ENCODE assay signal across 8 cellular contexts in the genomic region with DNA sequence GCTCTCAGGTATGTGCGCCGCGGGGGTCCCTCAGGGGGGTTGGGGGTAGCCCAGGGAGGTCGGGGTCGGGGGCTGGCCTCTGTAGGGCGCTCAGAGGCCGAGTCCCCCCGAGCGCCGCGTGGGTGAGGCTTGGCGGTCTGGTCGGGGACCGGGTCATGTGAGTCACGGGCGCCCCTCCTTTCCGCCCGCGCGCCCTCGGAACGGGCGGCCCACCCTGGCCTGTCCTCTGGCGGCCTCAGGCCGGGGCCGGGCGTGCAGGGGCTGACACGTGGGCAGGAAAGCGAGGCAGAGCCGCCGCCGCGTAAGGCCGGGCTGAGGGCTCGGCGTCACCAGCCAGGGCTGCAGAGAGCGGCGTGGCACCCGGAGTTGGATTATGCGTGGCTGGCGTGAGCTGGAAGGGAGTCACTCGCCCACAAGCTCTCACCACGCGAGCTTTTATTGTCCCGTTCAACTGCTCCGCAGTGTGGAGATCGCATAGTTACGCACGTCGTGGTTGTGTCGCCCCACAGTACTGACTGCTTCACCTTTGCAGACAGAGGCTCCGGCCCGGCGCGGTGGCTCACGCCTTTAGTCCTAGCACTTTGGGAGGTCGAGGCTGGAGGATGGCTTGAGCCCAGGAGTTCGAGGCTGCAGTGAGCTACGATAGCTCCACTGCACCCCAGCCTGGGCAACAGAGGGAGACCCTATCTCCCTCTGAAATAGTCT. TPM values are rescaled to one million over a fixed set of nuclear protein-coding genes. Genes with fewer than 3 reads are reported as not detected.
A peak's percentile ranks its signal among the peaks of the same experiment; 100 is the strongest.
DNase-seq lines count a peak whose midpoint lies in the region; ATAC-seq, FAIRE-seq and TF ChIP-seq lines count a peak whose summit lies in the region.

No MANE protein-coding gene starts in this region.

- peaks cover 20% of the 10 kb centered on the region for H3K4me1 Mint-ChIP-seq in astrocyte (ENCODE audit: low read depth, unreplicated experiment)

- DNase-seq in GDM1 (lab: John Stamatoyannopoulos, UW) = peak; percentile 82
- DNase-seq in T-helper 9 cell = peak; percentile 63
- DNase-seq in astrocyte (ENCODE audit: low read depth) = peak; percentile 81
- DNase-seq in hypothalamus (lab: John Stamatoyannopoulos, UW) = peak in 49 of 51 donors; percentile 13 to 95 (median 73)
- peak; percentile 90 for DNase-seq in sigmoid colon
- no peak for DNase-seq in 8988T

- H3K4me3 ChIP-seq in KMS-11 (IDR thresholded peaks at IDR 0.05; ENCODE audit: insufficient read depth, low read depth, low read length) = no peak overlapping the region
- peak overlapping the region; percentile 73 for H3K4me3 ChIP-seq in astrocyte (ENCODE audit: insufficient read depth, low read depth, low read length)
- H3K4me3 ChIP-seq in sigmoid colon = peak overlapping the region; percentile 67 to 91 (median 78)

- H4K20me1 ChIP-seq in KMS-11 (ENCODE audit: insufficient read depth) (0 out of 2 replicates have a peak, but pooled peaks cover 7% of the 10 kb centered on the region), astrocyte (ENCODE audit: insufficient read depth, low read length) (peaks cover 34% of the 10 kb centered on the region)

- no peak for TF ChIP-seq CTCF in KMS-11 (conservative IDR thresholded peaks at IDR 0.05; ENCODE audit: low read depth, low read length)
- no peak for TF ChIP-seq CTCF in astrocyte (IDR thresholded peaks at IDR 0.05; ENCODE audit: insufficient read depth, low read depth, low read length)
- TF ChIP-seq CTCF in sigmoid colon (IDR thresholded peaks at IDR 0.05) = no peak

- intact Hi-C loops in sigmoid colon (cut with DNase I) = loop anchor here (10.0 kb wide), 1 partner anchor 411 kb away; no protein-coding TSS in a partner anchor

- H3K9me3 ChIP-seq in astrocyte (ENCODE audit: insufficient read depth, low read depth, low read length) (no peaks in the 10 kb centered on the region), sigmoid colon (no peaks in the 10 kb centered on the region)

- H3K4me3 Mint-ChIP-seq in astrocyte (ENCODE audit: unreplicated experiment) = peak overlapping the region; percentile 87

- 0 to 1% methylated on average over 59 of the region's 59 CpGs for WGBS in sigmoid colon, 2 donors

- no peak for TF ChIP-seq POLR2A in sigmoid colon (IDR thresholded peaks at IDR 0.05)

- H3K4me2 ChIP-seq in KMS-11 = peak overlapping the region; percentile 58
- H3K4me2 ChIP-seq in astrocyte (ENCODE audit: low read length) = peak overlapping the region; percentile 91

- peaks cover 3% of the 10 kb centered on the region for H3K36me3 Mint-ChIP-seq in astrocyte (ENCODE audit: low read depth, unreplicated experiment)

- no peak for TF ChIP-seq EP300 in sigmoid colon (IDR thresholded peaks at IDR 0.05)

- peak overlapping the region; percentile 89 for H3K27ac Mint-ChIP-seq in astrocyte (ENCODE audit: unreplicated experiment)

- peak overlapping the region; percentile 75; the same call in 1 of the 2 replicates for H2AFZ ChIP-seq in KMS-11 (ENCODE audit: low read depth)
- H2AFZ ChIP-seq in astrocyte (ENCODE audit: low read depth, low read length) = peak overlapping the region; percentile 88

- H3K27me3 ChIP-seq in KMS-11 (ENCODE audit: insufficient read depth, low read depth) (no peaks in the 10 kb centered on the region), astrocyte (ENCODE audit: insufficient read depth, low read length) (no peaks in the 10 kb centered on the region), sigmoid colon (no peaks in the 10 kb centered on the region)

- H3K27ac ChIP-seq in KMS-11 (peak overlapping the region; percentile 94), astrocyte (ENCODE audit: low read depth, low read length) (peak overlapping the region; percentile 88), sigmoid colon (peak overlapping the region; percentile 94 to 98 (median 96))

- no peaks in the 10 kb centered on the region for H3K27me3 Mint-ChIP-seq in astrocyte (ENCODE audit: low read depth, unreplicated experiment)

- H3K79me2 ChIP-seq in KMS-11 (ENCODE audit: insufficient read depth, low read depth) = peaks cover 54% of the 10 kb centered on the region
- H3K79me2 ChIP-seq in astrocyte (ENCODE audit: insufficient read depth, low read length) = peaks cover 74% of the 10 kb centered on the region

- H3K36me3 ChIP-seq in KMS-11 (ENCODE audit: insufficient read depth) (no peaks in the 10 kb centered on the region), astrocyte (ENCODE audit: insufficient read depth, low read length) (no peaks in the 10 kb centered on the region), sigmoid colon (peaks cover 0 to 4% (median 0%) of the 10 kb centered on the region in 4 donors)

- H3K9me3 Mint-ChIP-seq in astrocyte (ENCODE audit: unreplicated experiment) = no peaks in the 10 kb centered on the region

- ATAC-seq in GM21723 (IDR thresholded peaks at IDR 0.05; ENCODE audit: unreplicated experiment) = peak; percentile 55

- FAIRE-seq in astrocyte (lab: Jason Lieb, UNC) = no peak

- H3K9ac ChIP-seq in KMS-11 (peak overlapping the region; percentile 90), astrocyte (ENCODE audit: low read length) (peak overlapping the region; percentile 89)

- peaks cover 37% of the 10 kb centered on the region for H3K4me1 ChIP-seq in KMS-11 (ENCODE audit: low read depth, poor library complexity, severe bottlenecking)
- H3K4me1 ChIP-seq in astrocyte (ENCODE audit: insufficient read depth, low read length) = peaks cover 22% of the 10 kb centered on the region
- H3K4me1 ChIP-seq in sigmoid colon = peaks cover 0 to 47% (median 38%) of the 10 kb centered on the region in 4 donors

RNA-seq across cellular contexts. Expression of a gene that starts 0.4 kb away (rescaled TPM):
- total RNA-seq in astrocyte = 23.2 TPM in 2 replicates
- 10 to 100 TPM; 19.1 to 26.9 (median 22.8) TPM for total RNA-seq in sigmoid colon
- polyA plus RNA-seq in sigmoid colon = 10 to 100 TPM; 18.8 to 27.0 (median 22.2) TPM

RNA-seq across cellular contexts. Expression of a gene that starts 0.8 kb away (rescaled TPM):
- 93.1 and 96.6 TPM in 2 replicates for total RNA-seq in astrocyte
- total RNA-seq in sigmoid colon = 100 to 1,000 TPM; 135 to 153 (median 148) TPM
- polyA plus RNA-seq in sigmoid colon = 100 to 1,000 TPM in 2 of 3 donors, 10 to 100 TPM in 1; 71.3 to 162 (median 111) TPM
